In the genomic region with DNA sequence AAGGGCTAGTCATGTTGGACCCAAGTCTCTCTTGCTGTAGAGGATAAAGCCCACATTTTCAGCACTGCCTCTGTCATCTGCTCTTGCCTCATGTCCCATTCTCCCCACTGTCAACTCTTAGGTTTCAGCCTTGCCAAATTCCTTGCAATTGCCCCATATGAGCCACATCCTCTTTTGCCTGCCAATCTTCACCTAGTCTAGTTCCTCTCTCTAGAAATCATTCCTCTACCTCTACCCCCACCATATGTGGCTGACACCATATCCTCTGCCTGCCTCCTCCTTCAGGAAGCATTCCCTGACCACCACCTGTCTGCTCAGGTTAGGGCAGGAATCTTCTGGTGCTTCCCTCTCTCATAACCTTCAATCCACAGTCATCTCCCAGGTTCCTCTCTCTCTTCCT, we compare ENCODE assay signal across 11 cellular contexts. TPM values are rescaled to one million over a fixed set of nuclear protein-coding genes. Genes with fewer than 3 reads are reported as not detected.
DNase-seq lines count a peak whose midpoint lies in the region; ATAC-seq and TF ChIP-seq lines count a peak whose summit lies in the region.
"Had no signal": no experiment of that assay in that cellular context is flagged by ENCODE, and none has a peak within 500 bp of the region (broad histone marks: within the 10 kb centered on the region; RNA-seq: fewer than 3 reads in every experiment).

No MANE protein-coding gene starts in this region.

- H3K36me3 Mint-ChIP-seq in dendritic cell treated with granulocyte-macrophage colony-stimulating factor and Interleukin-4, amounts not matched to agents 40 ng/mL and 50 ng/mL, for 4 days (ENCODE audit: low read depth), result peaks cover 13% of the 10 kb centered on the region
- H3K36me3 Mint-ChIP-seq in osteocyte (ENCODE audit: unreplicated experiment), result peaks cover 5% of the 10 kb centered on the region

- H3K9me3 Mint-ChIP-seq in dendritic cell treated with granulocyte-macrophage colony-stimulating factor and Interleukin-4, amounts not matched to agents 40 ng/mL and 50 ng/mL, for 4 days, result no peaks in the 10 kb centered on the region
- no peaks in the 10 kb centered on the region for H3K9me3 Mint-ChIP-seq in osteocyte (ENCODE audit: unreplicated experiment)

- no peaks in the 10 kb centered on the region for H3K27me3 Mint-ChIP-seq in dendritic cell treated with granulocyte-macrophage colony-stimulating factor and Interleukin-4, amounts not matched to agents 40 ng/mL and 50 ng/mL, for 4 days
- H3K27me3 Mint-ChIP-seq in osteocyte (ENCODE audit: unreplicated experiment), result no peaks in the 10 kb centered on the region

- peaks cover 88% of the 10 kb centered on the region for H3K4me1 Mint-ChIP-seq in dendritic cell treated with granulocyte-macrophage colony-stimulating factor and Interleukin-4, amounts not matched to agents 40 ng/mL and 50 ng/mL, for 4 days (ENCODE audit: low read depth)
- H3K4me1 Mint-ChIP-seq in osteocyte (ENCODE audit: unreplicated experiment), result peaks cover 43% of the 10 kb centered on the region

- ATAC-seq in HG03521 (IDR thresholded peaks at IDR 0.05; ENCODE audit: unreplicated experiment) (no peak), GM18858 (IDR thresholded peaks at IDR 0.05; ENCODE audit: unreplicated experiment) (no peak)

- no peak for TF ChIP-seq CTCF in osteocyte (IDR thresholded peaks at IDR 0.05)

- intact Hi-C loops in dendritic cell treated with granulocyte-macrophage colony-stimulating factor and Interleukin-4, amounts not matched to agents 40 ng/mL and 50 ng/mL, for 4 days (cut with micrococcal nuclease), result loop anchor here (5.0 kb wide), 1 partner anchor 36 kb away; no protein-coding TSS in a partner anchor

- H3K27ac Mint-ChIP-seq in dendritic cell treated with granulocyte-macrophage colony-stimulating factor and Interleukin-4, amounts not matched to agents 40 ng/mL and 50 ng/mL, for 4 days, result peak overlapping the region; percentile 62
- H3K27ac Mint-ChIP-seq in osteocyte (ENCODE audit: unreplicated experiment), result peak overlapping the region; percentile 58

- DNase-seq in EH (ENCODE audit: low read depth), result peak; percentile 70
- peak; percentile 98 for DNase-seq in NOMO-1 treated with DMSO at 0.1 percent for 48 hours (lab: John Stamatoyannopoulos, UW; ENCODE audit: unreplicated experiment)
- DNase-seq in osteocyte (ENCODE audit: extremely low spot score, unreplicated experiment), result no peak
- DNase-seq in SHP77 treated with DMSO at 0.1 percent for 48 hours (lab: John Stamatoyannopoulos, UW), result no peak
- no peak for DNase-seq in stimulated activated naive CD4-positive, alpha-beta T cell treated with Interleukin-2 at 50 U/mL for 16 hours (lab: John Stamatoyannopoulos, UW)
- DNase-seq: activated CD4-positive, CD25-positive, alpha-beta regulatory T cell treated with anti-CD3 and anti-CD28 coated beads, Interleukin-2, amount 50 U/mL, for 72 hours; GOT3; NCI-H526 treated with DMSO at 0.1 percent for 48 hours had no signal

- no peak overlapping the region for H3K4me3 Mint-ChIP-seq in dendritic cell treated with granulocyte-macrophage colony-stimulating factor and Interleukin-4, amounts not matched to agents 40 ng/mL and 50 ng/mL, for 4 days
- no peak overlapping the region for H3K4me3 Mint-ChIP-seq in osteocyte (ENCODE audit: unreplicated experiment)

RNA-seq across cellular contexts. Expression of gene SLC9A1, which starts 38.2 kb away (rescaled TPM):
- 32.5 and 34.2 TPM in 2 replicates for total RNA-seq in osteocyte

Comparison
In these comparisons a context has a peak if more than half of its experiments do, and no peak if none do; other contexts are left out.
1. DNase-seq: peak in EH (single experiment) and NOMO-1 treated with DMSO at 0.1 percent for 48 hours (single experiment); none in osteocyte (single experiment), SHP77 treated with DMSO at 0.1 percent for 48 hours (single experiment) and stimulated activated naive CD4-positive, alpha-beta T cell treated with Interleukin-2 at 50 U/mL for 16 hours (single experiment).